In the genomic region with DNA sequence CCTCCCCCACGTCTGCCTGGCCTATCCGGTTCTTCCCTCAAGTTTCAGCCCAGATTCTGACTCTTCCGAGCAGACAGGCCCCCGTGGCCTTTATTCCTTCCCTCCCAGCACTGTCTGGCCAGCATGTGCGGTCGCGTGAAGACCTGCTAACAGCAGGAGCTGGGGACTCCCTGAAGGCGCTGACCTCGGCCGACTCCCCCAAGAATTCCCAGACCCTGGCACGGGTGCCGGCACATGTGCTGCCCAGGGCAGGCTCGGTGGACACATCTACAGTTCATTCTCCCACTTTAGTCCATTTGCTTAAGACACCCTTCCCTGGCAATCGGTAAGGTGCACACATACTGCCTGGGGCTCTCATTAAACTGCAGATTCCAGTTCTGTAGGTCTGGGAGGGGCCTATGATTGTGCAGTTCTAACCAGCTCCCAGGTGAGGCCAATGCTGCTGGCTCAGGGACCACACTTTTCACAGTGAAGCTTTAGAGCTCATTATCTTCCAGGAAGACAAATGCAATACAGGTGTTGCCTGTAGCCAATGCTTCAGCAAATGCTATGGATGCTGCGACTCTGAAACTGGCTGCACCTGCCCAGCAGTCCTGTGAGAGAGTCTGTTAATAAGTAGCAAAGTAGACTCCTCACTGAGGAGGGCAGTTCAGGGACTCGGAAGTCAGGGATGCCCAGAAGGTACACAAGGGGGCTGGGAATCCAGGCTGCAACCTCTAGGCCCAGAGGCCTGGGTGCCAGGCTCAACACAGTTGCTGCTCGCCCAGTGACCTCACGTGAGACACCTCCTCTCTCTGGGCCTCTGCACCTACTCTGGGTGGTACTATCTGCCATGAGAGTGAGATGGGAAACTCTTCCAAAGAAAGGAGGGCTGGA, we compare ENCODE assay signal across 13 cellular contexts. TPM values are rescaled to one million over a fixed set of nuclear protein-coding genes. Genes with fewer than 3 reads are reported as not detected.
DNase-seq lines count a peak whose midpoint lies in the region; ATAC-seq, FAIRE-seq and TF ChIP-seq lines count a peak whose summit lies in the region.
"Had no signal": no experiment of that assay in that cellular context is flagged by ENCODE, and none has a peak within 500 bp of the region (broad histone marks: within the 10 kb centered on the region; RNA-seq: fewer than 3 reads in every experiment).

No MANE protein-coding gene starts in this region.

- no peak for ATAC-seq in activated CD8-positive, alpha-beta memory T cell treated with anti-CD3 and anti-CD28 coated beads, Interleukin-2, amount 10 ng/mL, durations not matched to agents 7 days and 5 days
- ATAC-seq in GM21526 (IDR thresholded peaks at IDR 0.05; ENCODE audit: low FRiP score, unreplicated experiment), result no peak

- WGBS in suprapubic skin, result 54% methylated on average over 18 of the region's 18 CpGs

- no peak for TF ChIP-seq POLR2A in suprapubic skin (IDR thresholded peaks at IDR 0.05)

- no peak overlapping the region for H2AFZ ChIP-seq in OCI-LY7 (ENCODE audit: low read length)

- H3K4me1 Mint-ChIP-seq in activated CD8-positive, alpha-beta memory T cell treated with anti-CD3 and anti-CD28 coated beads, Interleukin-2, amount 10 ng/mL, durations not matched to agents 7 days and 5 days, result peaks cover 50% of the 10 kb centered on the region

- no peaks in the 10 kb centered on the region for H3K27me3 Mint-ChIP-seq in activated CD8-positive, alpha-beta memory T cell treated with anti-CD3 and anti-CD28 coated beads, Interleukin-2, amount 10 ng/mL, durations not matched to agents 7 days and 5 days
- H3K27me3 Mint-ChIP-seq: central memory CD8-positive, alpha-beta T cell had no signal

- no peak for FAIRE-seq in kidney (lab: Jason Lieb, UNC)

- H3K9ac ChIP-seq in kidney (ENCODE audit: low read length in 2 of 2), result no peak overlapping the region

- peak overlapping the region; percentile 91 for H3K27ac Mint-ChIP-seq in activated CD8-positive, alpha-beta memory T cell treated with anti-CD3 and anti-CD28 coated beads, Interleukin-2, amount 10 ng/mL, durations not matched to agents 7 days and 5 days
- H3K27ac Mint-ChIP-seq: activated naive CD8-positive, alpha-beta T cell treated with anti-CD3 and anti-CD28 coated beads for 36 hours had no signal

- intact Hi-C loops in kidney (cut with DNase I), result no loop called here
- intact Hi-C loops in OCI-LY7 (cut with micrococcal nuclease; ENCODE audit: unreplicated experiment), result no loop called here

- no peaks in the 10 kb centered on the region for H4K20me1 ChIP-seq in OCI-LY7 (ENCODE audit: insufficient read depth, low read length)

- CTCF ChIA-PET in activated CD8-positive, alpha-beta memory T cell treated with anti-CD3 and anti-CD28 coated beads, Interleukin-2, amount 10 ng/mL, durations not matched to agents 7 days and 5 days (lab: Charles Lee), result interaction anchor here (1.3 to 6.7 kb wide), 8 partner anchors 10 to 187 kb away, joined by 3 to 70 read pairs (median 8); a partner anchor contains a TSS
- CTCF ChIA-PET in OCI-LY7 (lab: Charles Lee; ENCODE audit: unreplicated experiment), result no interaction called here

- no peaks in the 10 kb centered on the region for H3K36me3 ChIP-seq in WERI-Rb-1
- no peaks in the 10 kb centered on the region for H3K36me3 ChIP-seq in kidney (ENCODE audit: control insufficient read depth in 1 of 2, insufficient read depth in 2 of 2, low read length in 2 of 2)
- H3K36me3 ChIP-seq in suprapubic skin, result no peaks in the 10 kb centered on the region
- no peaks in the 10 kb centered on the region for H3K36me3 ChIP-seq in OCI-LY7 (ENCODE audit: insufficient read depth, low read length)

- TF ChIP-seq CTCF in WERI-Rb-1 (IDR thresholded peaks at IDR 0.05; ENCODE audit: low read depth, low read length) (no peak), kidney (IDR thresholded peaks at IDR 0.05; ENCODE audit: borderline replicate concordance, extremely low read depth, insufficient read depth) (no peak), suprapubic skin (IDR thresholded peaks at IDR 0.05) (no peak), OCI-LY7 (conservative IDR thresholded peaks at IDR 0.05; ENCODE audit: low read length) (no peak)

- no peak overlapping the region for H3K27ac ChIP-seq in WERI-Rb-1
- H3K27ac ChIP-seq in kidney (ENCODE audit: low read depth in 2 of 2, low read length in 2 of 2), result peak overlapping the region in 1 of 2 donors; percentile 47
- peak overlapping the region; percentile 92 for H3K27ac ChIP-seq in suprapubic skin
- no peak overlapping the region for H3K27ac ChIP-seq in OCI-LY7 (ENCODE audit: low read depth, low read length, poor library complexity, severe bottlenecking)

- H3K4me2 ChIP-seq in OCI-LY7 (ENCODE audit: low read length), result no peak overlapping the region

- H3K4me3 Mint-ChIP-seq in activated CD8-positive, alpha-beta memory T cell treated with anti-CD3 and anti-CD28 coated beads, Interleukin-2, amount 10 ng/mL, durations not matched to agents 7 days and 5 days, result no peak overlapping the region
- H3K4me3 Mint-ChIP-seq: activated naive CD8-positive, alpha-beta T cell treated with anti-CD3 and anti-CD28 coated beads for 36 hours had no signal

- H3K79me2 ChIP-seq in OCI-LY7 (ENCODE audit: insufficient read depth, low read depth, low read length), result no peaks in the 10 kb centered on the region

- no peaks in the 10 kb centered on the region for H3K9me2 ChIP-seq in OCI-LY7 (ENCODE audit: insufficient read depth, low read length)

- H3K36me3 Mint-ChIP-seq in activated CD8-positive, alpha-beta memory T cell treated with anti-CD3 and anti-CD28 coated beads, Interleukin-2, amount 10 ng/mL, durations not matched to agents 7 days and 5 days, result peaks cover 4% of the 10 kb centered on the region
- H3K36me3 Mint-ChIP-seq: activated naive CD8-positive, alpha-beta T cell treated with anti-CD3 and anti-CD28 coated beads for 36 hours had no signal

- peaks cover 5 to 10% of the 10 kb centered on the region in 2 donors for H3K4me1 ChIP-seq in kidney (ENCODE audit: control insufficient read depth in 1 of 2, insufficient read depth in 1 of 2, low read depth in 1 of 2, low read length in 2 of 2)
- peaks cover 60% of the 10 kb centered on the region for H3K4me1 ChIP-seq in suprapubic skin
- H3K4me1 ChIP-seq in OCI-LY7 (ENCODE audit: insufficient read depth, low read length, poor library complexity, severe bottlenecking), result peaks cover 11% of the 10 kb centered on the region

- DNase-seq in activated CD8-positive, alpha-beta memory T cell treated with anti-CD3 and anti-CD28 coated beads, Interleukin-2, amount 10 ng/mL, durations not matched to agents 7 days and 5 days, result no peak
- DNase-seq in activated CD8-positive, alpha-beta memory T cell treated with anti-CD3 and anti-CD28 coated beads, Interleukin-2, amount 50 U/mL, for 48 hours, result no peak
- peak; percentile 8 for DNase-seq in WERI-Rb-1
- peak; percentile 77 for DNase-seq in kidney
- DNase-seq in suprapubic skin (ENCODE audit: low spot score in 2 of 2), result peak in 1 of 2 donors; percentile 72
- DNase-seq in stimulated activated CD4-positive, alpha-beta T cell treated with anti-CD3 and anti-CD28 coated beads, Interleukin-2, amount 100 ng/mL, for 48 hours, result no peak
- no peak for DNase-seq in OCI-LY7 (ENCODE audit: low spot score)
- DNase-seq: activated naive CD8-positive, alpha-beta T cell treated with anti-CD3 and anti-CD28 coated beads for 36 hours; hippocampal formation; NCI-H2081 treated with DMSO at 0.1 percent for 48 hours had no signal

- H3K9me3 ChIP-seq in WERI-Rb-1 (ENCODE audit: severe bottlenecking) (no peaks in the 10 kb centered on the region), kidney (ENCODE audit: control insufficient read depth in 1 of 2, low read length in 2 of 2) (no peaks in the 10 kb centered on the region), suprapubic skin (no peaks in the 10 kb centered on the region), OCI-LY7 (ENCODE audit: low read length) (no peaks in the 10 kb centered on the region)

- no TSS peak for BruUV-seq in OCI-LY7 (replicated peaks; lab: Mats Ljungman, UMichigan)

- POLR2A ChIA-PET in OCI-LY7 (lab: Charles Lee), result no interaction called here

- H3K9me3 Mint-ChIP-seq in activated CD8-positive, alpha-beta memory T cell treated with anti-CD3 and anti-CD28 coated beads, Interleukin-2, amount 10 ng/mL, durations not matched to agents 7 days and 5 days (ENCODE audit: low read depth), result no peaks in the 10 kb centered on the region
- H3K9me3 Mint-ChIP-seq: activated naive CD8-positive, alpha-beta T cell treated with anti-CD3 and anti-CD28 coated beads for 36 hours; central memory CD8-positive, alpha-beta T cell had no signal

- no peak for TF ChIP-seq EP300 in suprapubic skin (IDR thresholded peaks at IDR 0.05)

- no peaks in the 10 kb centered on the region for H3K27me3 ChIP-seq in WERI-Rb-1 (ENCODE audit: insufficient read depth, low read depth, severe bottlenecking)
- no peaks in the 10 kb centered on the region for H3K27me3 ChIP-seq in suprapubic skin

- no peak overlapping the region for H3K4me3 ChIP-seq in WERI-Rb-1 (ENCODE audit: low read depth, low read length)
- no peak overlapping the region for H3K4me3 ChIP-seq in kidney (ENCODE audit: low read length in 2 of 2)
- no peak overlapping the region for H3K4me3 ChIP-seq in suprapubic skin
- no peak overlapping the region for H3K4me3 ChIP-seq in OCI-LY7 (ENCODE audit: low read depth, low read length, poor library complexity, severe bottlenecking)
- H3K4me3 ChIP-seq: lung had no signal

RNA-seq across cellular contexts. Expression of a gene that starts 45.4 kb away (rescaled TPM):
- total RNA-seq in activated CD8-positive, alpha-beta memory T cell treated with anti-CD3 and anti-CD28 coated beads, Interleukin-2, amount 10 ng/mL, durations not matched to agents 7 days and 5 days, result 10 to 100 TPM; 29.5 to 31.2 TPM
- total RNA-seq in kidney (27.7 TPM), suprapubic skin (10 to 100 TPM; 12.7 to 24.0 (median 18.0) TPM), OCI-LY7 (2022) (35.3 and 39.6 TPM in 2 replicates)
- polyA plus RNA-seq in kidney (ENCODE audit: insufficient read depth, low read depth, low replicate concordance), result 8.8 TPM
- total RNA-seq in OCI-LY7 (2014; rRNA removed; shearing (Covaris generic)), result 25.1 and 31.1 TPM in 2 replicates

Comparison
In these comparisons a context has a peak if more than half of its experiments do, and no peak if none do; other contexts are left out.
1. DNase-seq: peak in WERI-Rb-1 (single experiment) and kidney (single experiment); none in activated CD8-positive, alpha-beta memory T cell treated with anti-CD3 and anti-CD28 coated beads, Interleukin-2, amount 10 ng/mL, durations not matched to agents 7 days and 5 days (single experiment), activated CD8-positive, alpha-beta memory T cell treated with anti-CD3 and anti-CD28 coated beads, Interleukin-2, amount 50 U/mL, for 48 hours (single experiment), stimulated activated CD4-positive, alpha-beta T cell treated with anti-CD3 and anti-CD28 coated beads, Interleukin-2, amount 100 ng/mL, for 48 hours (0 of 2) and OCI-LY7 (single experiment).